In genomic region chr11:22256876-22257275, GRCh38 we compare ENCODE assay signal across 11 cellular contexts.
"Had no signal": no experiment of that assay in that cellular context is flagged by ENCODE, and none has a peak within 500 bp of the region (broad histone marks: within the 10 kb centered on the region; RNA-seq: fewer than 3 reads in every experiment).

No MANE protein-coding gene starts in this region.

- H2AFZ ChIP-seq: GM23248, GM23338 had no signal

- H3K9ac ChIP-seq: GM23248 had no signal

- H3K36me3 ChIP-seq: HAP-1 had no signal

- H3K4me3 ChIP-seq: GM23248, GM23338, HAP-1 had no signal

- H3K9me3 ChIP-seq: HAP-1 had no signal

- FAIRE-seq: H1, H54 had no signal

- H3K27ac ChIP-seq: GM23248 had no signal

- DNase-seq: GM23248, GOT3, H7, H9, HCEC 1CT, HFFc6 had no signal

- ATAC-seq: GM23338, HCT116 had no signal

- H3K4me2 ChIP-seq: GM23338 had no signal
